ENCODE assay signal across 8 cellular contexts in the genomic region with DNA sequence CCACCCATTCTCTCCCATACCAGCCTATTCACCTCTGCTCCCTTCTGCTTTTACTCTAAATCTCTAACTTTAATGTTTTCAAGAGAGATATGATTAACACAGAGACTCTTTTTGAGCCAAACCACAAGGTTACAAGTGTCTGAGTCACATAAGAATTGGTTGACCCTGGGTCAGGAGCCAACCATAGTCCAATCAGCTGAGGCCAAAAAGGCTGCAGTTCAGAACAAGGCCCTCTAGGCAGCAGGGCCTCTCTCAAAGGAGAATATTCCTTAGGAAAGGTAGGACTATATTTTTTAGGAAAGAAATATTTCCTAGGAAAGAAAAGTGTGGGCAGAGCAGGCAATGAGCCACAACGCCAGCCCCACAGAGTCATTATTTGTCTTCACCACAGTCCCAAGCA. TPM values are rescaled to one million over a fixed set of nuclear protein-coding genes. Genes with fewer than 3 reads are reported as not detected.
A peak's percentile ranks its signal among the peaks of the same experiment; 100 is the strongest.
DNase-seq lines count a peak whose midpoint lies in the region; ATAC-seq and TF ChIP-seq lines count a peak whose summit lies in the region.

No MANE protein-coding gene starts in this region.

- peaks cover 0 to 38% (median 21%) of the 10 kb centered on the region in 4 donors for H3K4me1 ChIP-seq in tibial nerve

- no peaks in the 10 kb centered on the region for H3K27me3 ChIP-seq in tibial nerve

- ATAC-seq in HG03432 (IDR thresholded peaks at IDR 0.05; ENCODE audit: unreplicated experiment): peak; percentile 22
- no peak for ATAC-seq in GM18505 (IDR thresholded peaks at IDR 0.05; ENCODE audit: unreplicated experiment)

- TF ChIP-seq EP300 in tibial nerve (IDR thresholded peaks at IDR 0.05): peak in 1 of 2 donors; percentile 25

- H3K4me3 ChIP-seq in GM12875 (ENCODE audit: low read depth, low read length): peak overlapping the region; percentile 95
- peak overlapping the region in 1 of 4 donors; percentile 87 for H3K4me3 ChIP-seq in tibial nerve

- WGBS in tibial nerve, 2 donors: 40 to 65% methylated on average over 1 of the region's 1 CpG

- CTCF ChIA-PET in activated CD4-positive, alpha-beta T cell treated with anti-CD3 and anti-CD28 coated beads, Interleukin-2, amount 10 ng/mL, durations not matched to agents 7 days and 5 days (lab: Charles Lee): interaction anchor here (1.0 kb wide), 1 partner anchor 27 kb away, joined by 3 read pairs; no protein-coding TSS in a partner anchor

- POLR2A ChIA-PET in activated CD4-positive, alpha-beta T cell treated with anti-CD3 and anti-CD28 coated beads, Interleukin-2, amount 10 ng/mL, durations not matched to agents 7 days and 5 days (lab: Charles Lee): no interaction called here

- peaks cover 30% of the 10 kb centered on the region for H3K4me1 Mint-ChIP-seq in activated CD4-positive, alpha-beta T cell treated with anti-CD3 and anti-CD28 coated beads, Interleukin-2, amount 10 ng/mL, durations not matched to agents 7 days and 5 days

- TF ChIP-seq POLR2A in tibial nerve (IDR thresholded peaks at IDR 0.05) (no peak), GM18505 (IDR thresholded peaks at IDR 0.05; ENCODE audit: borderline replicate concordance, extremely low read depth, insufficient read depth, insufficient read length) (no peak)

- no peaks in the 10 kb centered on the region for H3K27me3 Mint-ChIP-seq in activated CD4-positive, alpha-beta T cell treated with anti-CD3 and anti-CD28 coated beads, Interleukin-2, amount 10 ng/mL, durations not matched to agents 7 days and 5 days

- TF ChIP-seq CTCF in GM12875 (IDR thresholded peaks at IDR 0.05; ENCODE audit: borderline replicate concordance, insufficient read depth, low read depth, low read length) (peak; percentile 13; the same call in 1 of the 2 replicates), tibial nerve (IDR thresholded peaks at IDR 0.05) (no peak)

- peak overlapping the region; percentile 34 to 90 (median 68) for H3K27ac ChIP-seq in tibial nerve

- H3K4me3 Mint-ChIP-seq in activated CD4-positive, alpha-beta T cell treated with anti-CD3 and anti-CD28 coated beads, Interleukin-2, amount 10 ng/mL, durations not matched to agents 7 days and 5 days: peak overlapping the region; percentile 87

- DNase-seq in A172 (ENCODE audit: low spot score): peak; percentile 71
- DNase-seq in activated CD4-positive, alpha-beta T cell treated with anti-CD3 and anti-CD28 coated beads, Interleukin-2, amount 10 ng/mL, durations not matched to agents 7 days and 5 days: no peak
- DNase-seq in hepatic stellate cell (ENCODE audit: low spot score): peak; percentile 24
- DNase-seq in tibial nerve (ENCODE audit: low spot score in 2 of 2): peak in 1 of 2 donors; percentile 17
- DNase-seq in NCI-H1436 (lab: John Stamatoyannopoulos, UW): no peak

- H3K9me3 Mint-ChIP-seq in activated CD4-positive, alpha-beta T cell treated with anti-CD3 and anti-CD28 coated beads, Interleukin-2, amount 10 ng/mL, durations not matched to agents 7 days and 5 days: peaks cover 6% of the 10 kb centered on the region

- H3K9me3 ChIP-seq in tibial nerve: no peaks in the 10 kb centered on the region

- H3K27ac Mint-ChIP-seq in activated CD4-positive, alpha-beta T cell treated with anti-CD3 and anti-CD28 coated beads, Interleukin-2, amount 10 ng/mL, durations not matched to agents 7 days and 5 days: no peak overlapping the region

- peaks cover 25% of the 10 kb centered on the region for H3K36me3 Mint-ChIP-seq in activated CD4-positive, alpha-beta T cell treated with anti-CD3 and anti-CD28 coated beads, Interleukin-2, amount 10 ng/mL, durations not matched to agents 7 days and 5 days (ENCODE audit: low read depth)

- no peaks in the 10 kb centered on the region for H3K36me3 ChIP-seq in tibial nerve

RNA-seq across cellular contexts. Expression of a gene that starts 2.3 kb away (rescaled TPM):
- total RNA-seq in A172 (2014; rRNA removed; shearing (Covaris generic)): not detected in 2 replicates
- 10 to 100 TPM; 20.9 to 21.1 TPM for total RNA-seq in activated CD4-positive, alpha-beta T cell treated with anti-CD3 and anti-CD28 coated beads, Interleukin-2, amount 10 ng/mL, durations not matched to agents 7 days and 5 days
- total RNA-seq in tibial nerve: 10 to 100 TPM; 57.9 to 79.7 (median 64.9) TPM

Comparison
In these comparisons a context has a peak if more than half of its experiments do, and no peak if none do; other contexts are left out.
1. DNase-seq: peak in A172 (single experiment) and hepatic stellate cell (single experiment); none in activated CD4-positive, alpha-beta T cell treated with anti-CD3 and anti-CD28 coated beads, Interleukin-2, amount 10 ng/mL, durations not matched to agents 7 days and 5 days (single experiment) and NCI-H1436 (single experiment).
2. RNA of a gene that starts 2.3 kb away (total RNA-seq): 57.9 to 79.7 TPM in tibial nerve and 20.9 to 21.1 TPM in activated CD4-positive, alpha-beta T cell treated with anti-CD3 and anti-CD28 coated beads, Interleukin-2, amount 10 ng/mL, durations not matched to agents 7 days and 5 days; not detected in A172; every median in the first group is over 10 times any median in the second.